In genomic region chr9:81787747-81788632, GRCh38 we compare ENCODE assay signal across 11 cellular contexts.
DNase-seq lines count a peak whose midpoint lies in the region; ATAC-seq and TF ChIP-seq lines count a peak whose summit lies in the region.
"Had no signal": no experiment of that assay in that cellular context is flagged by ENCODE, and none has a peak within 500 bp of the region (broad histone marks: within the 10 kb centered on the region; RNA-seq: fewer than 3 reads in every experiment).

No MANE protein-coding gene starts in this region.

- H3K27me3 ChIP-seq in left ventricle myocardium inferior (ENCODE audit: low read depth): no peaks in the 10 kb centered on the region
- H3K27me3 ChIP-seq: neutrophil had no signal

- TF ChIP-seq CTCF in left ventricle myocardium inferior (IDR thresholded peaks at IDR 0.05; ENCODE audit: borderline replicate concordance): no peak

- no peak overlapping the region for H3K4me3 ChIP-seq in left ventricle myocardium inferior
- H3K4me3 ChIP-seq: SK-N-MC had no signal

- ATAC-seq in Right ventricle myocardium superior (ENCODE audit: poor library complexity): peak; percentile 87

- H3K36me3 ChIP-seq in left ventricle myocardium inferior: no peaks in the 10 kb centered on the region
- H3K36me3 ChIP-seq: neutrophil had no signal

- no peak overlapping the region for H3K27ac ChIP-seq in left ventricle myocardium inferior (replicated peaks)
- H3K27ac ChIP-seq: neutrophil, SK-N-MC had no signal

- intact Hi-C loops in Right ventricle myocardium superior (cut with DNase I): no loop called here
- intact Hi-C loops in left ventricle myocardium inferior (cut with micrococcal nuclease): no loop called here

- H3K4me1 ChIP-seq in left ventricle myocardium inferior: no peaks in the 10 kb centered on the region

- H3K9me3 ChIP-seq in left ventricle myocardium inferior (replicated peaks): no peaks in the 10 kb centered on the region
- H3K9me3 ChIP-seq: neutrophil had no signal

- peak; percentile 51 for DNase-seq in Right ventricle myocardium superior
- DNase-seq in left ventricle myocardium inferior: no peak
- peak; percentile 17 for DNase-seq in brain pericyte (ENCODE audit: low read depth, low spot score)
- peak; percentile 91 for DNase-seq in kidney tubule cell (ENCODE audit: low spot score)
- no peak for DNase-seq in effector CD4-positive, alpha-beta T cell
- no peak for DNase-seq in SW 1271 (lab: John Stamatoyannopoulos, UW)
- no peak for DNase-seq in stimulated activated CD4-positive, alpha-beta T cell treated with anti-CD3 and anti-CD28 coated beads, Interleukin-4, amount 100 ng/mL, for 1 hour
- no peak for DNase-seq in hypothalamus (lab: John Stamatoyannopoulos, UW)
- DNase-seq: NCI-H1436 had no signal

Comparison
In these comparisons a context has a peak if more than half of its experiments do, and no peak if none do; other contexts are left out.
1. DNase-seq: peak in Right ventricle myocardium superior (single experiment), brain pericyte (single experiment) and kidney tubule cell (single experiment); none in left ventricle myocardium inferior (single experiment), effector CD4-positive, alpha-beta T cell (single experiment), SW 1271 (0 of 2), stimulated activated CD4-positive, alpha-beta T cell treated with anti-CD3 and anti-CD28 coated beads, Interleukin-4, amount 100 ng/mL, for 1 hour (single experiment) and hypothalamus (0 of 51).